Comparison of ENCODE assay signal across 3 cellular contexts in the genomic region with DNA sequence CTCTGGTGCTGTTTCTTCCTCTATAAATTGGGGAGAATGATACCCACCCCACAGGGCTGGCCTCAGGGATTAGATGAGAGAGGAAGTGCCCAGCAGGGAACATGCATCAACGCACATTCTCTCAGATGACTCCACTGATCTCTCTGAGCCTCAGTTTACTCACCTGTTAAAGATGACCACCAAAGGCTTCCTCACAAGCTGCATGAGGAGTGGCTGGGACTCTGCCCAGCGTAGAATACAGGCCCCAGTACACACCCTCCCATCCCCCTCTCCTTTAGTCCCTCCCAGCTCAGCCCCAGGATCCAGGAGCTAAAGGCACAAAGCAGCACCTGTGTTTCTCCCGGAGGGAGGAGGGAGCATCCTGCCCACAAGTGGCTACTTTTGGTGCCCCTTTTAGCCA.
A peak's percentile ranks its signal among the peaks of the same experiment; 100 is the strongest.
DNase-seq lines count a peak whose midpoint lies in the region; ATAC-seq, FAIRE-seq and TF ChIP-seq lines count a peak whose summit lies in the region.
"Not testable (repeated sequence)": the region's sequence is repeated elsewhere in the genome, so short reads cannot be mapped to it uniquely, and the experiment has no call there.

No MANE protein-coding gene starts in this region.

- peak; percentile 13 for FAIRE-seq in urothelium cell line (lab: Jason Lieb, UNC)

- not testable (repeated sequence) for H3K9me3 ChIP-seq in upper lobe of right lung

- peak; percentile 8 for ATAC-seq in stimulated activated effector memory CD8-positive, alpha-beta T cell treated with anti-CD3 and anti-CD28 coated beads, Interleukin-12 subunit alpha, Interleukin-12 subunit beta, amount 100 ng/mL, for 72 hours
- peak; percentile 50 for ATAC-seq in upper lobe of right lung

- not testable (repeated sequence) for H3K4me1 Mint-ChIP-seq in stimulated activated effector memory CD8-positive, alpha-beta T cell treated with anti-CD3 and anti-CD28 coated beads, Interleukin-12 subunit alpha, Interleukin-12 subunit beta, amount 100 ng/mL, for 72 hours

- not testable (repeated sequence) for H3K4me1 ChIP-seq in upper lobe of right lung

- H3K36me3 ChIP-seq in upper lobe of right lung = not testable (repeated sequence)

- H3K27ac ChIP-seq in upper lobe of right lung = not testable (repeated sequence)

- H3K27me3 ChIP-seq in upper lobe of right lung = not testable (repeated sequence)

- H3K4me3 Mint-ChIP-seq in stimulated activated effector memory CD8-positive, alpha-beta T cell treated with anti-CD3 and anti-CD28 coated beads, Interleukin-12 subunit alpha, Interleukin-12 subunit beta, amount 100 ng/mL, for 72 hours = not testable (repeated sequence)

- H3K9me3 Mint-ChIP-seq in stimulated activated effector memory CD8-positive, alpha-beta T cell treated with anti-CD3 and anti-CD28 coated beads, Interleukin-12 subunit alpha, Interleukin-12 subunit beta, amount 100 ng/mL, for 72 hours = not testable (repeated sequence)

- intact Hi-C loops in upper lobe of right lung (cut with DNase I) = not testable (repeated sequence)

- not testable (repeated sequence) for DNase-seq in stimulated activated effector memory CD8-positive, alpha-beta T cell treated with anti-CD3 and anti-CD28 coated beads, Interleukin-12 subunit alpha, Interleukin-12 subunit beta, amount 100 ng/mL, for 72 hours (ENCODE audit: low spot score in 2 of 2); upper lobe of right lung; urothelium cell line (ENCODE audit: low spot score)

- not testable (repeated sequence) for H3K36me3 Mint-ChIP-seq in stimulated activated effector memory CD8-positive, alpha-beta T cell treated with anti-CD3 and anti-CD28 coated beads, Interleukin-12 subunit alpha, Interleukin-12 subunit beta, amount 100 ng/mL, for 72 hours

- H3K27ac Mint-ChIP-seq in stimulated activated effector memory CD8-positive, alpha-beta T cell treated with anti-CD3 and anti-CD28 coated beads, Interleukin-12 subunit alpha, Interleukin-12 subunit beta, amount 100 ng/mL, for 72 hours = not testable (repeated sequence)

- TF ChIP-seq CTCF in upper lobe of right lung (IDR thresholded peaks at IDR 0.05) = not testable (repeated sequence)

- H3K4me3 ChIP-seq in upper lobe of right lung = not testable (repeated sequence)
